ENCODE assay signal across 9 cellular contexts in genomic region chr6:157879873-157880254, GRCh38. TPM values are rescaled to one million over a fixed set of nuclear protein-coding genes. Genes with fewer than 3 reads are reported as not detected.
DNase-seq lines count a peak whose midpoint lies in the region; ATAC-seq, FAIRE-seq and TF ChIP-seq lines count a peak whose summit lies in the region.
"Had no signal": no experiment of that assay in that cellular context is flagged by ENCODE, and none has a peak within 500 bp of the region (broad histone marks: within the 10 kb centered on the region; RNA-seq: fewer than 3 reads in every experiment).

No MANE protein-coding gene starts in this region.

- no peaks in the 10 kb centered on the region for H3K27me3 ChIP-seq in CD4-positive, CD25-positive, alpha-beta regulatory T cell (ENCODE audit: control insufficient read depth, insufficient read depth, low read length)
- no peaks in the 10 kb centered on the region for H3K27me3 ChIP-seq in K562 (ENCODE audit: control insufficient read depth in 2 of 2, insufficient read depth in 2 of 2, low read length in 2 of 2)

- WGBS in K562 (ENCODE audit: insufficient coverage, low coverage, missing lambda C conversion rate) = 95% methylated on average over 2 of the region's 2 CpGs

- H3K27ac ChIP-seq in CD4-positive, CD25-positive, alpha-beta regulatory T cell (ENCODE audit: insufficient read depth, low read length, poor library complexity, severe bottlenecking) = no peak overlapping the region
- no peak overlapping the region for H3K27ac ChIP-seq in K562 (ENCODE audit: extremely low read depth, low read depth, low read length)

- no peak overlapping the region for H2AFZ ChIP-seq in K562 (ENCODE audit: low read depth, low read length)

- H3K79me2 ChIP-seq in K562 (ENCODE audit: control insufficient read depth, insufficient read depth, low read length) = peaks cover 11% of the 10 kb centered on the region; the same call in 2 of the 3 replicates

- H3K36me3 ChIP-seq in CD4-positive, CD25-positive, alpha-beta regulatory T cell (ENCODE audit: control insufficient read depth, insufficient read depth, low read length) = peaks cover 26% of the 10 kb centered on the region
- peaks cover 98% of the 10 kb centered on the region for H3K36me3 ChIP-seq in K562 (ENCODE audit: control insufficient read depth, insufficient read depth, low read length)

- POLR2A ChIA-PET in K562 (lab: Yijun Ruan, JAX) = interaction anchor here (1.1 to 2.9 kb wide), 3 partner anchors 10 to 18 kb away, joined by 3 to 8 read pairs (median 4); no protein-coding TSS in a partner anchor

- FAIRE-seq in K562 (lab: Jason Lieb, UNC) = no peak

- H3K9me3 Mint-ChIP-seq in CD4-positive, CD25-positive, alpha-beta regulatory T cell = no peaks in the 10 kb centered on the region
- H3K9me3 Mint-ChIP-seq in HFFc6 = no peaks in the 10 kb centered on the region

- TF ChIP-seq CTCF in K562 (IDR thresholded peaks at IDR 0.05 in 2 of 3, conservative IDR thresholded peaks at IDR 0.05 in 1 of 3; ENCODE audit: insufficient read depth in 2 of 3, low read depth in 1 of 3, low read length in 3 of 3) = no peak
- no peak for TF ChIP-seq CTCF in HFFc6 (IDR thresholded peaks at IDR 0.05)

- no peak overlapping the region for H3K4me2 ChIP-seq in K562 (ENCODE audit: insufficient read depth, low read length)

- no peak for DNase-seq in CD4-positive, CD25-positive, alpha-beta regulatory T cell
- no peak for DNase-seq in K562 (ENCODE audit: extremely low read depth in 1 of 4, low spot score in 3 of 4)
- DNase-seq in T-helper 9 cell = no peak
- no peak for DNase-seq in HCEC 1CT
- DNase-seq in HFFc6 = no peak
- DNase-seq in stimulated activated CD4-positive, alpha-beta T cell treated with anti-CD3 and anti-CD28 coated beads, Interleukin-4, amount 100 ng/mL, for 24 hours = no peak
- DNase-seq: COR-L47 had no signal

- TF ChIP-seq EP300 in K562 (IDR thresholded peaks at IDR 0.05; ENCODE audit: low read length) = no peak

- no peak for TF ChIP-seq RAD21 in K562 (CRISPR knock-in tag; conservative IDR thresholded peaks at IDR 0.05 in 1 of 2, IDR thresholded peaks at IDR 0.05 in 1 of 2)

- H3K4me1 ChIP-seq in CD4-positive, CD25-positive, alpha-beta regulatory T cell (ENCODE audit: control insufficient read depth, insufficient read depth, low read length, poor library complexity, severe bottlenecking) = peaks cover 43% of the 10 kb centered on the region
- no peaks in the 10 kb centered on the region for H3K4me1 ChIP-seq in K562 (replicated peaks in 1 of 2; ENCODE audit: control insufficient read depth in 2 of 2, insufficient read depth in 2 of 2, low read length in 2 of 2)

- in situ Hi-C loops in K562 (cut with MboI) = no loop called here

- BruUV-seq in K562 (replicated peaks; lab: Mats Ljungman, UMichigan) = no TSS peak

- H3K4me3 Mint-ChIP-seq in CD4-positive, CD25-positive, alpha-beta regulatory T cell = peak overlapping the region in 1 of 4 donors; percentile 37
- no peak overlapping the region for H3K4me3 Mint-ChIP-seq in HFFc6

- no peaks in the 10 kb centered on the region for H3K9me1 ChIP-seq in K562 (ENCODE audit: control insufficient read depth, insufficient read depth, low read length)

- peak overlapping the region; percentile 15 for H3K4me3 ChIP-seq in CD4-positive, CD25-positive, alpha-beta regulatory T cell (ENCODE audit: low read depth, low read length)
- H3K4me3 ChIP-seq in K562 = no peak overlapping the region

- H3K27ac Mint-ChIP-seq in CD4-positive, CD25-positive, alpha-beta regulatory T cell = peak overlapping the region in 2 of 3 donors; percentile 42 to 98
- H3K27ac Mint-ChIP-seq in HFFc6 = no peak overlapping the region

- no peaks in the 10 kb centered on the region for H3K27me3 Mint-ChIP-seq in CD4-positive, CD25-positive, alpha-beta regulatory T cell
- no peaks in the 10 kb centered on the region for H3K27me3 Mint-ChIP-seq in HFFc6 (ENCODE audit: insufficient read depth)

- no peak for TF ChIP-seq POLR2A in K562 (conservative IDR thresholded peaks at IDR 0.05)

- no peaks in the 10 kb centered on the region for H4K20me1 ChIP-seq in K562 (replicated peaks; ENCODE audit: control insufficient read depth, insufficient read depth, low read length)

- H3K4me1 Mint-ChIP-seq in CD4-positive, CD25-positive, alpha-beta regulatory T cell = peaks cover 39 to 77% (median 50%) of the 10 kb centered on the region in 4 donors
- H3K4me1 Mint-ChIP-seq in HFFc6 (ENCODE audit: low read depth) = peaks cover 12% of the 10 kb centered on the region; the same call in 1 of the 2 replicates

- no peak overlapping the region for H3K9ac ChIP-seq in K562 (ENCODE audit: insufficient read depth in 1 of 2, low read depth in 2 of 2, low read length in 2 of 2)

- CTCF ChIA-PET in K562 (lab: Yijun Ruan, JAX; ENCODE audit: low intra/inter-chr PET ratio) = no interaction called here

- H3K9me3 ChIP-seq in CD4-positive, CD25-positive, alpha-beta regulatory T cell (ENCODE audit: control insufficient read depth in 2 of 2, low read length in 2 of 2) = no peaks in the 10 kb centered on the region
- no peaks in the 10 kb centered on the region for H3K9me3 ChIP-seq in K562 (replicated peaks; ENCODE audit: control insufficient read depth, insufficient read depth, low read depth, low read length)

- ATAC-seq in CD4-positive, CD25-positive, alpha-beta regulatory T cell (ENCODE audit: low read depth in 2 of 2) = no peak
- ATAC-seq in GM19372 (IDR thresholded peaks at IDR 0.05; ENCODE audit: low read depth, unreplicated experiment) = peak; percentile 30
- peak; percentile 39 for ATAC-seq in HG03103 (IDR thresholded peaks at IDR 0.05; ENCODE audit: low read depth, unreplicated experiment)
- ATAC-seq in K562 = no peak

- H3K36me3 Mint-ChIP-seq in CD4-positive, CD25-positive, alpha-beta regulatory T cell = peaks cover 57% of the 10 kb centered on the region
- peaks cover 27% of the 10 kb centered on the region for H3K36me3 Mint-ChIP-seq in HFFc6 (ENCODE audit: low read depth)

- intact Hi-C loops in K562 (cut with micrococcal nuclease) = no loop called here

TF ChIP-seq in K562, 482 proteins besides CTCF, POLR2A, EP300 and RAD21:
- TF ChIP-seq POLR2AphosphoS5 (IDR thresholded peaks at IDR 0.05; ENCODE audit: control insufficient read depth, insufficient read depth, low read depth, low read length) = 0 out of 2 replicates have a peak, but pooled peaks have one; percentile 32
- TF ChIP-seq ELF4 (CRISPR knock-in tag; IDR thresholded peaks at IDR 0.05) = no peak

RNA-seq across cellular contexts. Expression of gene SNX9, which starts 56.8 kb away (rescaled TPM):
- 31.6 TPM for total RNA-seq in CD4-positive, CD25-positive, alpha-beta regulatory T cell
- polyA plus RNA-seq in CD4-positive, CD25-positive, alpha-beta regulatory T cell = 10 to 100 TPM; 16.4 to 23.5 (median 19.9) TPM
- total RNA-seq in K562 (2011; cell fraction: chromatin; rRNA removed; ENCODE audit: low replicate concordance) = 38.7 and 52.0 TPM in 2 replicates
- total RNA-seq in K562 (2011; cell fraction: nucleolus; rRNA removed) = 23.3 and 24.7 TPM in 2 replicates
- 28.7 and 31.5 TPM in 2 replicates for total RNA-seq in K562 (2011; cell fraction: nucleoplasm; rRNA removed)
- total RNA-seq in K562 (2014; rRNA removed) = 57.1 and 64.3 TPM in 2 replicates
- total RNA-seq in K562 (2014; rRNA removed; fragmentation: Illumina TruSeq; extraction: Trizol) = 52.8 and 59.8 TPM in 2 replicates
- total RNA-seq in K562 (2015; rRNA removed; fragmentation: Illumina TruSeq; extraction: Trizol) = 45.2 and 48.1 TPM in 2 replicates
- total RNA-seq in K562 (2021) = 66.8 and 72.2 TPM in 2 replicates
- 63.6 and 80.2 TPM in 2 replicates for polyA plus RNA-seq in K562 (2011; rRNA removed)
- 35.7 and 42.0 TPM in 2 replicates for polyA plus RNA-seq in K562 (2011; cell fraction: cytosol; rRNA removed)
- polyA plus RNA-seq in K562 (2011; cell fraction: nucleus; rRNA removed) = 56.0 and 61.8 TPM in 2 replicates
- 38.3 and 43.4 TPM in 2 replicates for polyA plus RNA-seq in K562 (2012)
- polyA plus RNA-seq in K562 (2014; fragmentation: Illumina TruSeq; extraction: Trizol) = 79.5 and 81.7 TPM in 2 replicates
- 1 to 10 TPM; 6.0 to 7.3 TPM for polyA plus RNA-seq in K562 (2014; fragmentation: Nextera tagmentation; extraction: Ambion mirVana)
- 61.3 and 70.0 TPM in 2 replicates for polyA plus RNA-seq in K562 (2014; rRNA removed)
- 59.7 and 63.7 TPM in 2 replicates for polyA minus RNA-seq in K562 (2011; rRNA and poly(A)+ RNA removed)
- polyA minus RNA-seq in K562 (2011; cell fraction: cytosol; rRNA and poly(A)+ RNA removed) = 28.7 and 35.8 TPM in 2 replicates
- 21.7 and 34.3 TPM in 2 replicates for polyA minus RNA-seq in K562 (2011; cell fraction: nucleus; rRNA and poly(A)+ RNA removed)
- 10 to 100 TPM; 37.2 to 46.6 (median 40.9) TPM for total RNA-seq in HFFc6 (2021; fragmentation: NEBNext Ultra II Directional; extraction: Animal tissue kit (Norgen Biotek cat#: 25700))

Comparison
In these comparisons a context has a peak if more than half of its experiments do, and no peak if none do; other contexts are left out.
1. ATAC-seq: peak in GM19372 (single experiment) and HG03103 (single experiment); none in CD4-positive, CD25-positive, alpha-beta regulatory T cell (0 of 2) and K562 (single experiment).